ENCODE assay signal across 1 cellular context in genomic region chr6:27775138-27775795, GRCh38.
TF ChIP-seq lines count a peak whose summit lies in the region.
"Not testable (repeated sequence)": the region's sequence is repeated elsewhere in the genome, so short reads cannot be mapped to it uniquely, and the experiment has no call there.

No MANE protein-coding gene starts in this region.

TF ChIP-seq in K562, 482 proteins besides CTCF, POLR2A, EP300 and RAD21 (continued from another document and continues in another):
- TF ChIP-seq ZNF561 (CRISPR knock-in tag; conservative IDR thresholded peaks at IDR 0.05) (0 out of 2 replicates have a peak, but pooled peaks have one; percentile 15), CBFA2T2 (conservative IDR thresholded peaks at IDR 0.05) (peak; percentile 86), TCF15 (CRISPR knock-in tag; IDR thresholded peaks at IDR 0.05) (peak; percentile 94), SRF (CRISPR knock-in tag; IDR thresholded peaks at IDR 0.05) (0 out of 4 replicates have a peak, but pooled peaks have one; percentile 18 to 21), SMAD3 (CRISPR knock-in tag; conservative IDR thresholded peaks at IDR 0.05) (peak; percentile 89), MAFG (tag; conservative IDR thresholded peaks at IDR 0.05) (0 out of 2 replicates have a peak, but pooled peaks have one; percentile 14), HDAC2 (IDR thresholded peaks at IDR 0.05) (peak; percentile 71; the same call in 1 of the 2 replicates), NFIX (CRISPR knock-in tag; IDR thresholded peaks at IDR 0.05; ENCODE audit: low read depth) (peak; percentile 32; the same call in 1 of the 2 replicates), NFXL1 (CRISPR knock-in tag; IDR thresholded peaks at IDR 0.05) (peak; percentile 86), E2F8 (IDR thresholded peaks at IDR 0.05; ENCODE audit: low read depth, partially characterized antibody) (peak; percentile 8), ZBTB9 (CRISPR knock-in tag; IDR thresholded peaks at IDR 0.05) (peak; percentile 78; the same call in 1 of the 2 replicates), TRIM24 (IDR thresholded peaks at IDR 0.05) (peak; percentile 36 to 59; a peak in 1 of 4 replicates), ELF4 (CRISPR knock-in tag; IDR thresholded peaks at IDR 0.05) (peak; percentile 73), GTF2A2 (tag; IDR thresholded peaks at IDR 0.05) (peak; percentile 71; the same call in 1 of the 2 replicates), HSF4 (CRISPR knock-in tag; IDR thresholded peaks at IDR 0.05; ENCODE audit: borderline replicate concordance) (peak; percentile 94), TSHZ1 (CRISPR knock-in tag; IDR thresholded peaks at IDR 0.05) (peak; percentile 90), CREB3 (tag; conservative IDR thresholded peaks at IDR 0.05; ENCODE audit: low read depth) (peak; percentile 92), IFI16 (CRISPR knock-in tag; IDR thresholded peaks at IDR 0.05) (peak; percentile 85), CBFA2T3 (IDR thresholded peaks at IDR 0.05) (peak; percentile 88), PBX2 (tag; conservative IDR thresholded peaks at IDR 0.05; ENCODE audit: low read depth) (peak; percentile 62), PTTG1 (tag; IDR thresholded peaks at IDR 0.05; ENCODE audit: low read depth) (peak; percentile 94), ZNF41 (CRISPR knock-in tag; conservative IDR thresholded peaks at IDR 0.05) (peak; percentile 84), NR2C1 (tag; IDR thresholded peaks at IDR 0.05) (peak; percentile 85), ZNF449 (CRISPR knock-in tag; IDR thresholded peaks at IDR 0.05) (peak; percentile 88), DMBX1 (CRISPR knock-in tag; IDR thresholded peaks at IDR 0.05; ENCODE audit: borderline replicate concordance) (peak; percentile 96), DIDO1 (tag; IDR thresholded peaks at IDR 0.05; ENCODE audit: low read depth) (0 out of 2 replicates have a peak, but pooled peaks have one; percentile 42), ATF1 (tag; IDR thresholded peaks at IDR 0.05) (peak; percentile 56; the same call in 1 of the 2 replicates), E2F3 (CRISPR knock-in tag; IDR thresholded peaks at IDR 0.05) (peak; percentile 65; the same call in 1 of the 2 replicates), NCOR1 (IDR thresholded peaks at IDR 0.05) (peak; percentile 72), PHF21A (IDR thresholded peaks at IDR 0.05; ENCODE audit: borderline replicate concordance, low read depth) (0 out of 2 replicates have a peak, but pooled peaks have one; percentile 21), ZNF239 (CRISPR knock-in tag; IDR thresholded peaks at IDR 0.05) (peak; percentile 64), KLF13 (tag; IDR thresholded peaks at IDR 0.05; ENCODE audit: borderline replicate concordance, low read depth) (peak; percentile 34; the same call in 1 of the 2 replicates), CC2D1A (IDR thresholded peaks at IDR 0.05) (peak; percentile 51; the same call in 1 of the 2 replicates), BCL6 (CRISPR knock-in tag; IDR thresholded peaks at IDR 0.05) (0 out of 2 replicates have a peak, but pooled peaks have one; percentile 46), ZNF583 (CRISPR knock-in tag; IDR thresholded peaks at IDR 0.05) (peak; percentile 94), ZFP30 (CRISPR knock-in tag; IDR thresholded peaks at IDR 0.05; ENCODE audit: borderline replicate concordance) (0 out of 2 replicates have a peak, but pooled peaks have one; percentile 37), MEIS2 (IDR thresholded peaks at IDR 0.05; ENCODE audit: partially characterized antibody) (peak; percentile 9), ZNF398 (CRISPR knock-in tag; IDR thresholded peaks at IDR 0.05) (peak; percentile 72), KLF6 (CRISPR knock-in tag; IDR thresholded peaks at IDR 0.05; ENCODE audit: borderline replicate concordance) (peak; percentile 94; the same call in 1 of the 2 replicates), DDX20 (tag; IDR thresholded peaks at IDR 0.05; ENCODE audit: low read depth) (peak; percentile 96), AFF1 (IDR thresholded peaks at IDR 0.05; ENCODE audit: low read depth in 1 of 2, partially characterized antibody in 2 of 2) (peak; percentile 12 to 21), PPARD (CRISPR knock-in tag; IDR thresholded peaks at IDR 0.05) (peak; percentile 56; the same call in 1 of the 2 replicates), MAZ (CRISPR knock-in tag; conservative IDR thresholded peaks at IDR 0.05 in 1 of 2, IDR thresholded peaks at IDR 0.05 in 1 of 2) (peak in 1 of 2 experiments; percentile 60; a peak in 1 of 4 replicates)
- TF ChIP-seq PBX2 (CRISPR knock-in tag; IDR thresholded peaks at IDR 0.05; ENCODE audit: low read depth); NR2C1 (IDR thresholded peaks at IDR 0.05); ATF1 (CRISPR knock-in tag; IDR thresholded peaks at IDR 0.05): not testable (repeated sequence)
